12 cellular contexts compared by ENCODE assay signal in genomic region chr3:69294014-69294771, GRCh38.
DNase-seq lines count a peak whose midpoint lies in the region; ATAC-seq and TF ChIP-seq lines count a peak whose summit lies in the region.
"Had no signal": no experiment of that assay in that cellular context is flagged by ENCODE, and none has a peak within 500 bp of the region (broad histone marks: within the 10 kb centered on the region; RNA-seq: fewer than 3 reads in every experiment).

No MANE protein-coding gene starts in this region.

- ATAC-seq in stimulated activated naive CD8-positive, alpha-beta T cell treated with anti-CD3 and anti-CD28 coated beads, Interleukin-15, amount 100 ng/mL, for 72 hours = peak; percentile 37
- no peak for ATAC-seq in stimulated activated naive CD8-positive, alpha-beta T cell treated with anti-CD3 and anti-CD28 coated beads, Interleukin-15, Interleukin-2, amounts not matched to agents 100 U/mL and 50 U/mL, for 24 hours
- ATAC-seq in HG02840 (IDR thresholded peaks at IDR 0.05; ENCODE audit: low FRiP score, unreplicated experiment) = no peak

- H3K79me2 ChIP-seq in hepatocyte = no peaks in the 10 kb centered on the region

- H3K4me2 ChIP-seq in hepatocyte = no peak overlapping the region

- H3K9me3 Mint-ChIP-seq in stimulated activated naive CD8-positive, alpha-beta T cell treated with anti-CD3 and anti-CD28 coated beads, Interleukin-15, amount 100 ng/mL, for 72 hours = no peaks in the 10 kb centered on the region
- H3K9me3 Mint-ChIP-seq in HFFc6 = no peaks in the 10 kb centered on the region
- H3K9me3 Mint-ChIP-seq: dendritic cell treated with granulocyte-macrophage colony-stimulating factor and Interleukin-4, amounts not matched to agents 40 ng/mL and 50 ng/mL, for 4 days had no signal

- peaks cover 25% of the 10 kb centered on the region for H3K4me1 ChIP-seq in hepatocyte (ENCODE audit: insufficient read depth)

- H3K9me2 ChIP-seq in hepatocyte (replicated peaks; ENCODE audit: insufficient read depth) = no peaks in the 10 kb centered on the region

- H3K27ac Mint-ChIP-seq in stimulated activated naive CD8-positive, alpha-beta T cell treated with anti-CD3 and anti-CD28 coated beads, Interleukin-15, amount 100 ng/mL, for 72 hours = no peak overlapping the region
- no peak overlapping the region for H3K27ac Mint-ChIP-seq in HFFc6
- H3K27ac Mint-ChIP-seq: dendritic cell treated with granulocyte-macrophage colony-stimulating factor and Interleukin-4, amounts not matched to agents 40 ng/mL and 50 ng/mL, for 4 days had no signal

- no peaks in the 10 kb centered on the region for H3K36me3 ChIP-seq in hepatocyte (replicated peaks; ENCODE audit: insufficient read depth, low read depth)

- H3K36me3 Mint-ChIP-seq in HFFc6 (ENCODE audit: low read depth) = no peaks in the 10 kb centered on the region

- WGBS in hepatocyte (ENCODE audit: low lambda C conversion rate, missing lambda C conversion rate) = 51% methylated on average over 4 of the region's 4 CpGs

- no peaks in the 10 kb centered on the region for H3K27me3 Mint-ChIP-seq in stimulated activated naive CD8-positive, alpha-beta T cell treated with anti-CD3 and anti-CD28 coated beads, Interleukin-15, amount 100 ng/mL, for 72 hours
- H3K27me3 Mint-ChIP-seq in HFFc6 (ENCODE audit: insufficient read depth) = peaks cover 12% of the 10 kb centered on the region
- H3K27me3 Mint-ChIP-seq: dendritic cell treated with granulocyte-macrophage colony-stimulating factor and Interleukin-4, amounts not matched to agents 40 ng/mL and 50 ng/mL, for 4 days had no signal

- CTCF ChIA-PET in RWPE1 (lab: Yijun Ruan, JAX) = interaction anchor here (0.6 kb wide), 1 partner anchor 48 kb away, joined by 3 read pairs; no protein-coding TSS in a partner anchor

- H3K4me3 Mint-ChIP-seq in stimulated activated naive CD8-positive, alpha-beta T cell treated with anti-CD3 and anti-CD28 coated beads, Interleukin-15, amount 100 ng/mL, for 72 hours = no peak overlapping the region
- H3K4me3 Mint-ChIP-seq in HFFc6 = no peak overlapping the region
- H3K4me3 Mint-ChIP-seq: CD14-positive monocyte; dendritic cell treated with granulocyte-macrophage colony-stimulating factor and Interleukin-4, amounts not matched to agents 40 ng/mL and 50 ng/mL, for 4 days had no signal

- H3K27ac ChIP-seq in RWPE1 (peak overlapping the region; percentile 83), hepatocyte (peak overlapping the region; percentile 15)

- no peaks in the 10 kb centered on the region for H4K20me1 ChIP-seq in hepatocyte (ENCODE audit: insufficient read depth, poor library complexity, severe bottlenecking)

- no peaks in the 10 kb centered on the region for H3K27me3 ChIP-seq in hepatocyte

- H3K9me3 ChIP-seq in hepatocyte (ENCODE audit: low read depth) = no peaks in the 10 kb centered on the region

- POLR2A ChIA-PET in RWPE1 (lab: Yijun Ruan, JAX; ENCODE audit: low non-redundant PET) = no interaction called here

- peaks cover 6% of the 10 kb centered on the region for H3K4me1 Mint-ChIP-seq in stimulated activated naive CD8-positive, alpha-beta T cell treated with anti-CD3 and anti-CD28 coated beads, Interleukin-15, amount 100 ng/mL, for 72 hours
- H3K4me1 Mint-ChIP-seq in HFFc6 (ENCODE audit: low read depth) = peaks cover 10% of the 10 kb centered on the region
- H3K4me1 Mint-ChIP-seq: CD14-positive monocyte had no signal

- DNase-seq in stimulated activated naive CD8-positive, alpha-beta T cell treated with anti-CD3 and anti-CD28 coated beads, Interleukin-15, amount 100 ng/mL, for 72 hours = no peak
- DNase-seq in stimulated activated naive CD8-positive, alpha-beta T cell treated with anti-CD3 and anti-CD28 coated beads, Interleukin-15, Interleukin-2, amounts not matched to agents 100 U/mL and 50 U/mL, for 24 hours = no peak
- DNase-seq in RWPE1 (ENCODE audit: low spot score) (peak; percentile 77), hepatocyte (ENCODE audit: low spot score) (peak; percentile 43), HFFc6 (no peak)
- no peak for DNase-seq in stimulated activated CD4-positive, alpha-beta T cell treated with anti-CD3 and anti-CD28 coated beads, Interleukin-1b, Interleukin-23, amount 100 ng/mL, for 48 hours
- no peak for DNase-seq in activated CD8-positive, alpha-beta memory T cell treated with anti-CD3 and anti-CD28 coated beads, Interleukin-2, amount 50 U/mL, for 48 hours
- DNase-seq: NCI-H748 treated with DMSO at 0.1 percent for 48 hours; stimulated activated CD4-positive, alpha-beta T cell treated with anti-CD3 and anti-CD28 coated beads, Interleukin-2, amount 100 ng/mL, for 24 hours had no signal

- no peak overlapping the region for H3K4me3 ChIP-seq in hepatocyte

- TF ChIP-seq CTCF in RWPE1 (conservative IDR thresholded peaks at IDR 0.05; ENCODE audit: low read depth) (no peak), hepatocyte (IDR thresholded peaks at IDR 0.05; ENCODE audit: poor library complexity) (no peak), HFFc6 (IDR thresholded peaks at IDR 0.05) (no peak)

- H2AFZ ChIP-seq in hepatocyte = no peak overlapping the region

Comparison
In these comparisons a context has a peak if more than half of its experiments do, and no peak if none do; other contexts are left out.
1. DNase-seq: peak in RWPE1 (single experiment) and hepatocyte (single experiment); none in stimulated activated naive CD8-positive, alpha-beta T cell treated with anti-CD3 and anti-CD28 coated beads, Interleukin-15, amount 100 ng/mL, for 72 hours (0 of 2), stimulated activated naive CD8-positive, alpha-beta T cell treated with anti-CD3 and anti-CD28 coated beads, Interleukin-15, Interleukin-2, amounts not matched to agents 100 U/mL and 50 U/mL, for 24 hours (single experiment), stimulated activated CD4-positive, alpha-beta T cell treated with anti-CD3 and anti-CD28 coated beads, Interleukin-1b, Interleukin-23, amount 100 ng/mL, for 48 hours (single experiment), HFFc6 (single experiment) and activated CD8-positive, alpha-beta memory T cell treated with anti-CD3 and anti-CD28 coated beads, Interleukin-2, amount 50 U/mL, for 48 hours (single experiment).